9 cellular contexts compared by ENCODE assay signal in the genomic region with DNA sequence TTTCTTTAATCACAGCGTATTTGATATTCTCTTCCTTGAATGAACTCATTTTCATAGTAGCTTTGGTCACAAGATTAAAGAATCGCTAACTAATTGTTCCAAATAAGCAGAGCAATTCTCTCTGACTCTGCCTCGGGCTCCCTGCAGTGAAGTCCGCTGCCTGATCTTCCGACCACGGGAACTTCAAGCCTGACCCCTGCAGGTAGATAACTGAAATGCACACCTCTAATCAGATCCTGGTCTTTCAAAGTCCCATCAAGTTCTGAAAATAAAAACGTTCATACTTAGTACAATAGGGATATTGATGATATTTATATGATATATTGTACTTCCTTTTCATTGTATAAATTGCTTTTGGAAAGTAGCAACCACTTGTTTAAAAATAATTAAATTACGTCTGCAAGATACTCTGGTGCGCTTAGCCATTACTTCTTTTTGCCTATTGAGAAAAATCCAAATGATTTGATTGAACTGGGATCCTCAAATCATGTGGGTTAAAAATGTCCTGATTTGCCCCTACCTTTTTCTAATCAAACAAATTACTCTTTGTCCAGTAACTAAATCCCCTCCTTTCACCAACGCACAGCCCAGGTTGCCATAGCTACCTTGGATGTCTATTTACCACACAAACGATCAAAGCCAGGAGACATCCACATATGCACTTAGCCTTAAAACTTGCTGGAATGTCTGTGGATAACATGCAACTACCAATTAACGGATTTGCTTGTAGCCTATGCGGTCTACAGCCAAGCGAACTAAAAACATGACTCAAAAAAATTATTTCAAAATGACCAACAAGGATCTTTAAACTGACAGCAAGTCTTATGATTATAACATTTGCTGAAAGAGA.
DNase-seq lines count a peak whose midpoint lies in the region; TF ChIP-seq lines count a peak whose summit lies in the region.
"Had no signal": no experiment of that assay in that cellular context is flagged by ENCODE, and none has a peak within 500 bp of the region (broad histone marks: within the 10 kb centered on the region; RNA-seq: fewer than 3 reads in every experiment).

No MANE protein-coding gene starts in this region.

- peak overlapping the region; percentile 71; the same call in 1 of the 2 replicates for H3K9ac ChIP-seq in iPS-20b (ENCODE audit: low read depth, low read length)
- no peak overlapping the region for H3K9ac ChIP-seq in stomach smooth muscle (ENCODE audit: low read length in 2 of 2)
- H3K9ac ChIP-seq: BLaER1 treated with 17β-estradiol and CSF1 and Interleukin-3, amounts not matched to agents 10 nM and 100 nM had no signal

- H3K36me3 ChIP-seq in iPS-20b (ENCODE audit: insufficient read depth, low read depth, low read length), result no peaks in the 10 kb centered on the region
- no peaks in the 10 kb centered on the region for H3K36me3 ChIP-seq in stomach smooth muscle (ENCODE audit: control insufficient read depth in 2 of 2, insufficient read depth in 2 of 2, low read length in 2 of 2)
- H3K36me3 ChIP-seq: BLaER1 treated with 17β-estradiol and CSF1 and Interleukin-3, amounts not matched to agents 10 nM and 100 nM had no signal

- TF ChIP-seq CTCF in astrocyte of the cerebellum (IDR thresholded peaks at IDR 0.05; ENCODE audit: low read depth, low read length, missing control alignments), result peak; percentile 68

- H3K4me1 ChIP-seq in iPS-20b (ENCODE audit: insufficient read depth, low read length) (peaks cover 48% of the 10 kb centered on the region; the same call in 1 of the 2 replicates), stomach smooth muscle (ENCODE audit: control insufficient read depth, insufficient read depth, low read length) (peaks cover 9% of the 10 kb centered on the region)

- H3K27me3 ChIP-seq in iPS-20b (ENCODE audit: insufficient read depth, low read length) (no peaks in the 10 kb centered on the region), stomach smooth muscle (ENCODE audit: control insufficient read depth in 1 of 2, insufficient read depth in 2 of 2, low read length in 2 of 2) (peaks cover 0 to 2% of the 10 kb centered on the region in 2 donors)

- H3K9me3 ChIP-seq in iPS-20b (ENCODE audit: insufficient read depth, low read depth, low read length), result no peaks in the 10 kb centered on the region
- H3K9me3 ChIP-seq in stomach smooth muscle (ENCODE audit: control insufficient read depth in 2 of 2, low read length in 2 of 2), result no peaks in the 10 kb centered on the region
- H3K9me3 ChIP-seq: BLaER1 treated with 17β-estradiol and CSF1 and Interleukin-3, amounts not matched to agents 10 nM and 100 nM had no signal

- in situ Hi-C loops in astrocyte of the cerebellum (cut with HindIII; ENCODE audit: low sequenced_read_pairs), result no loop called here

- H3K27ac ChIP-seq in iPS-20b (ENCODE audit: low read length) (no peak overlapping the region), stomach smooth muscle (ENCODE audit: low read length) (no peak overlapping the region)
- H3K27ac ChIP-seq: BLaER1 treated with 17β-estradiol and CSF1 and Interleukin-3, amounts not matched to agents 10 nM and 100 nM had no signal

- peak; percentile 1 for DNase-seq in NCI-H1694 treated with DMSO at 0.1 percent for 48 hours (lab: John Stamatoyannopoulos, UW)
- no peak for DNase-seq in NCI-H1694 (lab: John Stamatoyannopoulos, UW)
- peak; percentile 64 for DNase-seq in HCEC 1CT
- DNase-seq in NCI-H2081 (lab: John Stamatoyannopoulos, UW), result peak; percentile 71 to 72
- no peak for DNase-seq in astrocyte of the cerebellum (ENCODE audit: low read depth)
- no peak for DNase-seq in central memory CD4-positive, alpha-beta T cell

- H3K4me3 ChIP-seq in astrocyte of the cerebellum (ENCODE audit: low read depth, low read length), result peak overlapping the region; percentile 10
- peak overlapping the region; percentile 90 for H3K4me3 ChIP-seq in iPS-20b (ENCODE audit: low read length)
- H3K4me3 ChIP-seq in stomach smooth muscle (ENCODE audit: low read length in 2 of 2), result peak overlapping the region; percentile 10 to 43
- H3K4me3 ChIP-seq: BLaER1 treated with 17β-estradiol and CSF1 and Interleukin-3, amounts not matched to agents 10 nM and 100 nM had no signal

Comparison
In these comparisons a context has a peak if more than half of its experiments do, and no peak if none do; other contexts are left out.
1. DNase-seq: peak in NCI-H1694 treated with DMSO at 0.1 percent for 48 hours (single experiment), HCEC 1CT (single experiment) and NCI-H2081 (2 of 2); none in NCI-H1694 (single experiment), astrocyte of the cerebellum (single experiment) and central memory CD4-positive, alpha-beta T cell (single experiment).
2. H3K4me3 ChIP-seq: peak in every context shown above with its lines; median percentile 90 in iPS-20b; 26 in stomach smooth muscle; 10 in astrocyte of the cerebellum.